ENCODE assay signal across 17 cellular contexts in genomic region chr11:19933801-19934488, GRCh38.
DNase-seq lines count a peak whose midpoint lies in the region; ATAC-seq and TF ChIP-seq lines count a peak whose summit lies in the region.
"Had no signal": no experiment of that assay in that cellular context is flagged by ENCODE, and none has a peak within 500 bp of the region (broad histone marks: within the 10 kb centered on the region; RNA-seq: fewer than 3 reads in every experiment).

No MANE protein-coding gene starts in this region.

- DNase-seq in AG04450 (ENCODE audit: low read depth, low spot score) (no peak), Panc1 (ENCODE audit: low read depth, low spot score) (no peak), fibroblast of lung (ENCODE audit: low read depth in 2 of 2) (no peak), sigmoid colon (no peak), AML-193 (lab: John Stamatoyannopoulos, UW) (no peak)
- no peak for DNase-seq in activated CD4-positive, alpha-beta T cell treated with anti-CD3 and anti-CD28 coated beads for 36 hours
- DNase-seq: Caco-2, KBM-7, NCI-H1417 treated with DMSO at 0.1 percent for 48 hours, NCI-H2029, NCI-H510A, NCI-H82, PC-3 had no signal

- no peaks in the 10 kb centered on the region for H3K36me3 Mint-ChIP-seq in activated CD4-positive, alpha-beta T cell treated with anti-CD3 and anti-CD28 coated beads for 36 hours (ENCODE audit: low read depth)

- WGBS in sigmoid colon, 2 donors, result 82 to 91% methylated on average over 12 of the region's 12 CpGs

- no peaks in the 10 kb centered on the region for H4K20me1 ChIP-seq in fibroblast of lung (ENCODE audit: control insufficient read depth, extremely low read depth, insufficient read depth, low read length)

- intact Hi-C loops in Panc1 (cut with micrococcal nuclease; ENCODE audit: unreplicated experiment) (no loop called here), sigmoid colon (cut with DNase I) (no loop called here)
- intact Hi-C loops in activated CD4-positive, alpha-beta T cell treated with anti-CD3 and anti-CD28 coated beads for 36 hours (cut with DNase I, micrococcal nuclease), result no loop called here

- CTCF ChIA-PET in AG04450 (lab: Charles Lee), result interaction anchor here (0.5 to 3.1 kb wide), 6 partner anchors 18 to 598 kb away, joined by 3 to 19 read pairs (median 6); no protein-coding TSS in a partner anchor
- CTCF ChIA-PET in Panc1 (lab: Charles Lee), result no interaction called here
- CTCF ChIA-PET in activated CD4-positive, alpha-beta T cell treated with anti-CD3 and anti-CD28 coated beads for 36 hours (lab: Charles Lee), result interaction anchor here (0.6 kb wide), 1 partner anchor 9 kb away, joined by 3 read pairs; no protein-coding TSS in a partner anchor

- no peaks in the 10 kb centered on the region for H3K36me3 ChIP-seq in Panc1 (ENCODE audit: control insufficient read depth, insufficient read depth, low read length)
- H3K36me3 ChIP-seq in fibroblast of lung (ENCODE audit: control insufficient read depth, insufficient read depth, low read length), result peaks cover 10% of the 10 kb centered on the region
- H3K36me3 ChIP-seq in sigmoid colon, result peaks cover 0 to 27% (median 6%) of the 10 kb centered on the region in 4 donors

- no peak overlapping the region for H3K4me3 Mint-ChIP-seq in activated CD4-positive, alpha-beta T cell treated with anti-CD3 and anti-CD28 coated beads for 36 hours

- H3K4me1 Mint-ChIP-seq in activated CD4-positive, alpha-beta T cell treated with anti-CD3 and anti-CD28 coated beads for 36 hours, result no peaks in the 10 kb centered on the region

- no peak for ATAC-seq in Panc1
- no peak for ATAC-seq in activated CD4-positive, alpha-beta T cell treated with anti-CD3 and anti-CD28 coated beads for 36 hours
- ATAC-seq in GM18502 (IDR thresholded peaks at IDR 0.05; ENCODE audit: poor library complexity, unreplicated experiment), result no peak
- no peak for ATAC-seq in HG02763 (IDR thresholded peaks at IDR 0.05; ENCODE audit: unreplicated experiment)

- TF ChIP-seq CTCF in AG04450 (IDR thresholded peaks at IDR 0.05; ENCODE audit: low read depth, low read length) (no peak), Panc1 (IDR thresholded peaks at IDR 0.05) (no peak), fibroblast of lung (conservative IDR thresholded peaks at IDR 0.05 in 1 of 2, IDR thresholded peaks at IDR 0.05 in 1 of 2; ENCODE audit: low read depth in 1 of 2, low read length in 2 of 2) (no peak), sigmoid colon (IDR thresholded peaks at IDR 0.05) (no peak)

- H3K4me3 ChIP-seq in AG04450 (ENCODE audit: low read depth, low read length) (no peak overlapping the region), Panc1 (ENCODE audit: low read depth in 2 of 2, low read length in 2 of 2) (no peak overlapping the region; a peak in 1 of 4 replicates), fibroblast of lung (replicated peaks in 1 of 4; ENCODE audit: control extremely low read depth in 1 of 4, insufficient read depth in 1 of 4, low read depth in 3 of 4, low read length in 4 of 4) (no peak overlapping the region), sigmoid colon (no peak overlapping the region)
- H3K4me3 ChIP-seq: A549, SJSA1 had no signal

- TF ChIP-seq POLR2A in sigmoid colon (IDR thresholded peaks at IDR 0.05), result no peak

- H3K9ac ChIP-seq in fibroblast of lung (ENCODE audit: insufficient read depth, low read length), result no peak overlapping the region

- TSS peak; percentile 66 for BruUV-seq in Panc1 (replicated peaks; lab: Mats Ljungman, UMichigan)

- H3K79me2 ChIP-seq in fibroblast of lung (ENCODE audit: control insufficient read depth, insufficient read depth, low read length), result peaks cover 11% of the 10 kb centered on the region

- POLR2A ChIA-PET in AG04450 (lab: Yijun Ruan, JAX), result interaction anchor here (0.6 to 2.4 kb wide), 2 partner anchors 15 to 45 kb away, joined by 3 to 15 read pairs; no protein-coding TSS in a partner anchor
- POLR2A ChIA-PET in Panc1 (lab: Charles Lee), result interaction anchor here (0.5 to 0.6 kb wide), 2 partner anchors 36 to 112 kb away, joined by 3 to 8 read pairs; no protein-coding TSS in a partner anchor
- POLR2A ChIA-PET in activated CD4-positive, alpha-beta T cell treated with anti-CD3 and anti-CD28 coated beads for 36 hours (lab: Charles Lee), result no interaction called here

- peaks cover 3% of the 10 kb centered on the region for H3K27me3 Mint-ChIP-seq in activated CD4-positive, alpha-beta T cell treated with anti-CD3 and anti-CD28 coated beads for 36 hours

- peak overlapping the region; percentile 4 for H3K27ac ChIP-seq in AG04450 (ENCODE audit: low read depth, low read length)
- H3K27ac ChIP-seq in Panc1 (ENCODE audit: low read length), result no peak overlapping the region
- H3K27ac ChIP-seq in fibroblast of lung (ENCODE audit: insufficient read depth, low read length), result peak overlapping the region; percentile 57
- peak overlapping the region in 3 of 4 donors; percentile 15 to 82 (median 73) for H3K27ac ChIP-seq in sigmoid colon
- H3K27ac ChIP-seq: A549 had no signal

- H3K27ac Mint-ChIP-seq in activated CD4-positive, alpha-beta T cell treated with anti-CD3 and anti-CD28 coated beads for 36 hours, result no peak overlapping the region

- no peaks in the 10 kb centered on the region for H3K9me3 Mint-ChIP-seq in activated CD4-positive, alpha-beta T cell treated with anti-CD3 and anti-CD28 coated beads for 36 hours (ENCODE audit: low read depth)

- H3K4me2 ChIP-seq in fibroblast of lung (ENCODE audit: extremely low read depth, insufficient read depth, low read length), result no peak overlapping the region
- H3K4me2 ChIP-seq: A549 had no signal

- H2AFZ ChIP-seq in fibroblast of lung (ENCODE audit: low read length), result no peak overlapping the region

- no peaks in the 10 kb centered on the region; the same call in 1 of the 2 replicates for H3K9me3 ChIP-seq in AG04450 (ENCODE audit: control insufficient read depth, insufficient read depth, low read length)
- no peaks in the 10 kb centered on the region for H3K9me3 ChIP-seq in Panc1 (ENCODE audit: control insufficient read depth, insufficient read depth, low read depth, low read length)
- H3K9me3 ChIP-seq in fibroblast of lung (ENCODE audit: control insufficient read depth, insufficient read depth, low read depth, low read length), result no peaks in the 10 kb centered on the region
- no peaks in the 10 kb centered on the region for H3K9me3 ChIP-seq in sigmoid colon
- H3K9me3 ChIP-seq: A549, Caco-2, SJSA1 had no signal

- TF ChIP-seq EP300 in sigmoid colon (IDR thresholded peaks at IDR 0.05), result no peak

- in situ Hi-C loops in Panc1 (cut with HindIII; ENCODE audit: low pct_unique_long_range_greater_than_20kb, low sequenced_read_pairs), result no loop called here

- H3K4me1 ChIP-seq in Panc1 (ENCODE audit: control insufficient read depth, insufficient read depth, low read length), result no peaks in the 10 kb centered on the region
- H3K4me1 ChIP-seq in fibroblast of lung (ENCODE audit: control insufficient read depth, extremely low read depth, insufficient read depth, low read length), result peaks cover 21% of the 10 kb centered on the region
- peaks cover 0 to 78% (median 67%) of the 10 kb centered on the region in 4 donors for H3K4me1 ChIP-seq in sigmoid colon

- H3K27me3 ChIP-seq in AG04450 (ENCODE audit: control insufficient read depth, insufficient read depth, low read length) (no peaks in the 10 kb centered on the region), Panc1 (ENCODE audit: control insufficient read depth, insufficient read depth, low read length) (no peaks in the 10 kb centered on the region), fibroblast of lung (ENCODE audit: control insufficient read depth, insufficient read depth, low read length) (no peaks in the 10 kb centered on the region), sigmoid colon (no peaks in the 10 kb centered on the region)
- H3K27me3 ChIP-seq: SJSA1 had no signal
